ENCODE assay signal across 22 cellular contexts in genomic region chr10:3010327-3010726, GRCh38.
"Had no signal": no experiment of that assay in that cellular context is flagged by ENCODE, and none has a peak within 500 bp of the region (broad histone marks: within the 10 kb centered on the region; RNA-seq: fewer than 3 reads in every experiment).

No MANE protein-coding gene starts in this region.

- H3K27ac ChIP-seq: brain microvascular endothelial cell, dorsolateral prefrontal cortex, ovary, thoracic aorta had no signal

- H3K27me3 ChIP-seq: brain microvascular endothelial cell, ovary had no signal

- H3K36me3 ChIP-seq: brain microvascular endothelial cell, ovary, thoracic aorta had no signal

- H3K36me3 Mint-ChIP-seq: stimulated activated effector memory CD8-positive, alpha-beta T cell treated with anti-CD3 and anti-CD28 coated beads, Interleukin-12 subunit alpha, Interleukin-12 subunit beta, amount 100 ng/mL, for 72 hours had no signal

- H3K4me3 ChIP-seq: dorsolateral prefrontal cortex, ovary, smooth muscle cell, thoracic aorta had no signal

- H3K9me3 ChIP-seq: ovary, thoracic aorta had no signal

- H3K27ac Mint-ChIP-seq: activated naive CD4-positive, alpha-beta T cell treated with anti-CD3 and anti-CD28 coated beads for 36 hours; activated naive CD8-positive, alpha-beta T cell treated with anti-CD3 and anti-CD28 coated beads, Interleukin-2, amount 50 U/mL, for 24 hours; stimulated activated effector memory CD8-positive, alpha-beta T cell treated with anti-CD3 and anti-CD28 coated beads, Interleukin-12 subunit alpha, Interleukin-12 subunit beta, amount 100 ng/mL, for 72 hours had no signal

- H3K9me3 Mint-ChIP-seq: activated naive CD4-positive, alpha-beta T cell treated with anti-CD3 and anti-CD28 coated beads for 36 hours; activated naive CD8-positive, alpha-beta T cell treated with anti-CD3 and anti-CD28 coated beads, Interleukin-2, amount 50 U/mL, for 24 hours; stimulated activated effector memory CD8-positive, alpha-beta T cell treated with anti-CD3 and anti-CD28 coated beads, Interleukin-12 subunit alpha, Interleukin-12 subunit beta, amount 100 ng/mL, for 72 hours had no signal

- DNase-seq: activated CD4-positive, alpha-beta T cell treated with anti-CD3 and anti-CD28 coated beads, Interleukin-2, amount 50 U/mL, for 1 hour; activated CD8-positive, alpha-beta memory T cell treated with anti-CD3 and anti-CD28 coated beads, Interleukin-2, amount 50 U/mL, for 4 hours; activated naive CD4-positive, alpha-beta T cell treated with anti-CD3 and anti-CD28 coated beads for 36 hours; activated naive CD8-positive, alpha-beta T cell treated with anti-CD3 and anti-CD28 coated beads, Interleukin-2, amount 50 U/mL, for 24 hours; activated T-cell treated with anti-CD3 and anti-CD28 coated beads, Interleukin-2, amount 50 U/mL, for 4 hours; aorta; brain microvascular endothelial cell; central memory CD4-positive, alpha-beta T cell; dorsolateral prefrontal cortex; erythroblast; foreskin melanocyte; glutamatergic neuron; kidney; left ventricle myocardium superior; ovary; stimulated activated CD4-positive, alpha-beta T cell treated with anti-CD3 and anti-CD28 coated beads, Interleukin-4, amount 100 ng/mL, for 24 hours; T-helper 1 cell; T-helper 9 cell had no signal

- H3K4me3 Mint-ChIP-seq: activated naive CD4-positive, alpha-beta T cell treated with anti-CD3 and anti-CD28 coated beads for 36 hours; activated naive CD8-positive, alpha-beta T cell treated with anti-CD3 and anti-CD28 coated beads, Interleukin-2, amount 50 U/mL, for 24 hours; activated T-cell treated with anti-CD3 and anti-CD28 coated beads, Interleukin-2, amount 50 U/mL, for 4 hours; stimulated activated effector memory CD8-positive, alpha-beta T cell treated with anti-CD3 and anti-CD28 coated beads, Interleukin-12 subunit alpha, Interleukin-12 subunit beta, amount 100 ng/mL, for 72 hours had no signal

- ATAC-seq: activated naive CD8-positive, alpha-beta T cell treated with anti-CD3 and anti-CD28 coated beads, Interleukin-2, amount 50 U/mL, for 24 hours; activated T-cell treated with anti-CD3 and anti-CD28 coated beads, Interleukin-2, amount 50 U/mL, for 4 hours; sciatic nerve; stimulated activated effector memory CD8-positive, alpha-beta T cell treated with anti-CD3 and anti-CD28 coated beads, Interleukin-12 subunit alpha, Interleukin-12 subunit beta, amount 100 ng/mL, for 72 hours had no signal
